20 cellular contexts compared by ENCODE assay signal in genomic region chr9:126543490-126543889, GRCh38.
DNase-seq lines count a peak whose midpoint lies in the region; ATAC-seq, FAIRE-seq and TF ChIP-seq lines count a peak whose summit lies in the region.
"Had no signal": no experiment of that assay in that cellular context is flagged by ENCODE, and none has a peak within 500 bp of the region (broad histone marks: within the 10 kb centered on the region; RNA-seq: fewer than 3 reads in every experiment).

No MANE protein-coding gene starts in this region.

- H4K20me1 ChIP-seq in SK-N-SH (ENCODE audit: insufficient read depth) (no peaks in the 10 kb centered on the region), K562 (replicated peaks; ENCODE audit: control insufficient read depth, insufficient read depth, low read length) (no peaks in the 10 kb centered on the region)
- H4K20me1 ChIP-seq: BLaER1 treated with 17β-estradiol and CSF1 and Interleukin-3, amounts not matched to agents 10 nM and 100 nM had no signal

- no peaks in the 10 kb centered on the region for H3K36me3 ChIP-seq in SK-N-SH (replicated peaks in 1 of 2; ENCODE audit: control insufficient read depth in 1 of 2, insufficient read depth in 2 of 2, low read length in 1 of 2)
- no peaks in the 10 kb centered on the region for H3K36me3 ChIP-seq in K562 (ENCODE audit: control insufficient read depth, insufficient read depth, low read length)
- H3K36me3 ChIP-seq: BLaER1 treated with 17β-estradiol and CSF1 and Interleukin-3, amounts not matched to agents 10 nM and 100 nM had no signal

- DNase-seq in SK-N-SH (no peak), K562 (ENCODE audit: extremely low read depth in 1 of 4, low spot score in 3 of 4) (no peak), RCC 7860 (ENCODE audit: low spot score) (no peak)
- DNase-seq in activated T-helper 1 cell treated with anti-CD3 and anti-CD28 coated beads, Interleukin-12 subunit alpha, Interleukin-12 subunit beta, Interleukin-2, Interleukin-4 antibody, amounts not matched to agents 30 ng/mL and 10 ng/mL and 1 ng/mL, durations not matched to agents 14 hours and 24 hours and 36 hours (ENCODE audit: low spot score), result no peak
- DNase-seq: AML-193; Caco-2; Calu3; CD4-positive, alpha-beta T cell; CD8-positive, alpha-beta T cell; DMS79 treated with DMSO at 0.1 percent for 48 hours; GF-D8 had no signal

- peaks cover 22% of the 10 kb centered on the region for H3K27me3 Mint-ChIP-seq in activated T-helper 1 cell treated with anti-CD3 and anti-CD28 coated beads, Interleukin-12 subunit alpha, Interleukin-12 subunit beta, Interleukin-2, Interleukin-4 antibody, amounts not matched to agents 30 ng/mL and 10 ng/mL and 1 ng/mL, durations not matched to agents 14 hours and 24 hours and 36 hours (ENCODE audit: insufficient read depth)
- H3K27me3 Mint-ChIP-seq: B cell had no signal

- no peaks in the 10 kb centered on the region for H3K9me3 Mint-ChIP-seq in activated T-helper 1 cell treated with anti-CD3 and anti-CD28 coated beads, Interleukin-12 subunit alpha, Interleukin-12 subunit beta, Interleukin-2, Interleukin-4 antibody, amounts not matched to agents 30 ng/mL and 10 ng/mL and 1 ng/mL, durations not matched to agents 14 hours and 24 hours and 36 hours
- H3K9me3 Mint-ChIP-seq: CD4-positive, alpha-beta T cell; CD8-positive, alpha-beta T cell had no signal

- no peak overlapping the region for H3K4me3 Mint-ChIP-seq in activated T-helper 1 cell treated with anti-CD3 and anti-CD28 coated beads, Interleukin-12 subunit alpha, Interleukin-12 subunit beta, Interleukin-2, Interleukin-4 antibody, amounts not matched to agents 30 ng/mL and 10 ng/mL and 1 ng/mL, durations not matched to agents 14 hours and 24 hours and 36 hours
- H3K4me3 Mint-ChIP-seq: B cell; CD4-positive, alpha-beta T cell; CD8-positive, alpha-beta T cell had no signal

- no peak for ATAC-seq in SK-N-SH treated with all-trans-retinoic acid at 6 μM for 48 hours
- ATAC-seq in K562, result no peak
- ATAC-seq: A549; CD8-positive, alpha-beta T cell had no signal

- no peak overlapping the region for H3K4me2 ChIP-seq in SK-N-SH
- H3K4me2 ChIP-seq in K562 (ENCODE audit: insufficient read depth, low read length), result no peak overlapping the region
- H3K4me2 ChIP-seq: A549; BLaER1 treated with 17β-estradiol and CSF1 and Interleukin-3, amounts not matched to agents 10 nM and 100 nM had no signal

- TF ChIP-seq RAD21 in SK-N-SH (IDR thresholded peaks at IDR 0.05; ENCODE audit: low read length) (no peak), K562 (CRISPR knock-in tag; conservative IDR thresholded peaks at IDR 0.05 in 1 of 2, IDR thresholded peaks at IDR 0.05 in 1 of 2) (no peak)

- 100% methylated on average over 3 of the region's 3 CpGs for WGBS in SK-N-SH (ENCODE audit: low lambda C conversion rate)
- 54% methylated on average over 3 of the region's 3 CpGs for WGBS in K562 (ENCODE audit: insufficient coverage, low coverage, missing lambda C conversion rate)

- H3K9me3 ChIP-seq in SK-N-SH (no peaks in the 10 kb centered on the region), K562 (replicated peaks; ENCODE audit: control insufficient read depth, insufficient read depth, low read depth, low read length) (no peaks in the 10 kb centered on the region)
- H3K9me3 ChIP-seq: A549; BLaER1 treated with 17β-estradiol and CSF1 and Interleukin-3, amounts not matched to agents 10 nM and 100 nM; Caco-2 had no signal

- no peaks in the 10 kb centered on the region for H3K79me2 ChIP-seq in SK-N-SH (ENCODE audit: insufficient read depth)
- no peaks in the 10 kb centered on the region for H3K79me2 ChIP-seq in K562 (ENCODE audit: control insufficient read depth, insufficient read depth, low read length)

- no peaks in the 10 kb centered on the region for H3K9me2 ChIP-seq in SK-N-SH

- H3K4me1 Mint-ChIP-seq in activated T-helper 1 cell treated with anti-CD3 and anti-CD28 coated beads, Interleukin-12 subunit alpha, Interleukin-12 subunit beta, Interleukin-2, Interleukin-4 antibody, amounts not matched to agents 30 ng/mL and 10 ng/mL and 1 ng/mL, durations not matched to agents 14 hours and 24 hours and 36 hours (ENCODE audit: low read depth), result no peaks in the 10 kb centered on the region
- H3K4me1 Mint-ChIP-seq: B cell had no signal

- in situ Hi-C loops in K562 (cut with MboI), result no loop called here

- no peaks in the 10 kb centered on the region for H3K36me3 Mint-ChIP-seq in activated T-helper 1 cell treated with anti-CD3 and anti-CD28 coated beads, Interleukin-12 subunit alpha, Interleukin-12 subunit beta, Interleukin-2, Interleukin-4 antibody, amounts not matched to agents 30 ng/mL and 10 ng/mL and 1 ng/mL, durations not matched to agents 14 hours and 24 hours and 36 hours (ENCODE audit: low read depth)
- H3K36me3 Mint-ChIP-seq: CD8-positive, alpha-beta T cell had no signal

- TF ChIP-seq EP300 in SK-N-SH (IDR thresholded peaks at IDR 0.05; ENCODE audit: borderline replicate concordance in 1 of 2, low read depth in 1 of 2, low read length in 1 of 2) (no peak), K562 (IDR thresholded peaks at IDR 0.05; ENCODE audit: low read length) (no peak)

- no peak for TF ChIP-seq CTCF in SK-N-SH (IDR thresholded peaks at IDR 0.05)
- TF ChIP-seq CTCF in K562 (IDR thresholded peaks at IDR 0.05 in 2 of 3, conservative IDR thresholded peaks at IDR 0.05 in 1 of 3; ENCODE audit: insufficient read depth in 2 of 3, low read depth in 1 of 3, low read length in 3 of 3), result no peak

- H3K27me3 ChIP-seq in SK-N-SH (ENCODE audit: insufficient read depth) (no peaks in the 10 kb centered on the region; the same call in none of the 2 replicates), K562 (ENCODE audit: control insufficient read depth in 2 of 2, insufficient read depth in 2 of 2, low read length in 2 of 2) (no peaks in the 10 kb centered on the region)
- H3K27me3 ChIP-seq: BLaER1 treated with 17β-estradiol and CSF1 and Interleukin-3, amounts not matched to agents 10 nM and 100 nM had no signal

- no peak overlapping the region for H3K27ac ChIP-seq in SK-N-SH (ENCODE audit: low read depth in 2 of 2, low read length in 1 of 2)
- no peak overlapping the region for H3K27ac ChIP-seq in K562 (ENCODE audit: extremely low read depth, low read depth, low read length)
- H3K27ac ChIP-seq: 22Rv1; A549; BLaER1 treated with 17β-estradiol and CSF1 and Interleukin-3, amounts not matched to agents 10 nM and 100 nM; C4-2B had no signal

- H3K4me1 ChIP-seq in SK-N-SH (ENCODE audit: control insufficient read depth in 1 of 2, insufficient read depth in 2 of 2, low read depth in 1 of 2, low read length in 1 of 2), result peaks cover 0 to 15% of the 10 kb centered on the region in 2 experiments; a peak in 1 of 4 replicates
- H3K4me1 ChIP-seq in K562 (replicated peaks in 1 of 2; ENCODE audit: control insufficient read depth in 2 of 2, insufficient read depth in 2 of 2, low read length in 2 of 2), result no peaks in the 10 kb centered on the region
- H3K4me1 ChIP-seq: A549, Caco-2 had no signal

- no TSS peak for BruUV-seq in K562 (replicated peaks; lab: Mats Ljungman, UMichigan)

- H3K9me1 ChIP-seq in K562 (ENCODE audit: control insufficient read depth, insufficient read depth, low read length), result no peaks in the 10 kb centered on the region

- no peaks in the 10 kb centered on the region for H3F3A ChIP-seq in SK-N-SH (replicated peaks; ENCODE audit: insufficient read depth)

- no peak overlapping the region for H3K4me3 ChIP-seq in SK-N-SH (ENCODE audit: low read depth in 2 of 2, low read length in 1 of 2)
- no peak overlapping the region for H3K4me3 ChIP-seq in K562
- H3K4me3 ChIP-seq: A549; BLaER1 treated with 17β-estradiol and CSF1 and Interleukin-3, amounts not matched to agents 10 nM and 100 nM had no signal

- FAIRE-seq in K562 (lab: Jason Lieb, UNC) (no peak), RCC 7860 (lab: Jason Lieb, UNC) (no peak)
- FAIRE-seq: A549, D721Med, GM12891, GM19239 had no signal

- CTCF ChIA-PET in SK-N-SH (lab: Yijun Ruan, JAX) (interaction anchor here (2.2 to 15.5 kb wide), 2 partner anchors 14 to 27 kb away, joined by 8 to 473 read pairs; no protein-coding TSS in a partner anchor), K562 (lab: Yijun Ruan, JAX; ENCODE audit: low intra/inter-chr PET ratio) (no interaction called here)

- H3K9ac ChIP-seq in SK-N-SH (no peak overlapping the region), K562 (ENCODE audit: insufficient read depth in 1 of 2, low read depth in 2 of 2, low read length in 2 of 2) (no peak overlapping the region)
- H3K9ac ChIP-seq: BLaER1 treated with 17β-estradiol and CSF1 and Interleukin-3, amounts not matched to agents 10 nM and 100 nM had no signal

- POLR2A ChIA-PET in SK-N-SH (lab: Yijun Ruan, JAX) (no interaction called here), K562 (lab: Yijun Ruan, JAX) (no interaction called here)

- intact Hi-C loops in K562 (cut with micrococcal nuclease), result no loop called here
- intact Hi-C loops in activated T-helper 1 cell treated with anti-CD3 and anti-CD28 coated beads, Interleukin-12 subunit alpha, Interleukin-12 subunit beta, Interleukin-2, Interleukin-4 antibody, amounts not matched to agents 30 ng/mL and 10 ng/mL and 1 ng/mL, durations not matched to agents 14 hours and 24 hours and 36 hours (cut with micrococcal nuclease), result no loop called here

- no peak for TF ChIP-seq POLR2A in K562 (conservative IDR thresholded peaks at IDR 0.05)

- no peak overlapping the region for H3K27ac Mint-ChIP-seq in activated T-helper 1 cell treated with anti-CD3 and anti-CD28 coated beads, Interleukin-12 subunit alpha, Interleukin-12 subunit beta, Interleukin-2, Interleukin-4 antibody, amounts not matched to agents 30 ng/mL and 10 ng/mL and 1 ng/mL, durations not matched to agents 14 hours and 24 hours and 36 hours
- H3K27ac Mint-ChIP-seq: B cell; CD4-positive, alpha-beta T cell; CD8-positive, alpha-beta T cell had no signal

- no peak overlapping the region for H2AFZ ChIP-seq in SK-N-SH (ENCODE audit: low read depth)
- no peak overlapping the region for H2AFZ ChIP-seq in K562 (ENCODE audit: low read depth, low read length)

TF ChIP-seq in SK-N-SH, 30 proteins besides CTCF, POLR2A, EP300 and RAD21:
- TF ChIP-seq FOSL2 (IDR thresholded peaks at IDR 0.05; ENCODE audit: borderline replicate concordance, low read depth), result no peak
- peak; percentile 40; the same call in 1 of the 2 replicates for TF ChIP-seq RCOR1 (IDR thresholded peaks at IDR 0.05; ENCODE audit: low read length)

TF ChIP-seq in SK-N-SH treated with all-trans-retinoic acid at 6 μM for 48 hours, 23 proteins besides CTCF, POLR2A, EP300 and RAD21 (continues in another document):
- no peak for TF ChIP-seq GLIS3 (CRISPR knock-in tag; IDR thresholded peaks at IDR 0.05)
- TF ChIP-seq ZNF8 (CRISPR knock-in tag; IDR thresholded peaks at IDR 0.05), result no peak
- no peak for TF ChIP-seq ZFP30 (CRISPR knock-in tag; IDR thresholded peaks at IDR 0.05)
- TF ChIP-seq SNAI2 (CRISPR knock-in tag; IDR thresholded peaks at IDR 0.05), result no peak
- TF ChIP-seq ESRRG (CRISPR knock-in tag; IDR thresholded peaks at IDR 0.05), result no peak

TF ChIP-seq in K562, 482 proteins besides CTCF, POLR2A, EP300 and RAD21 (continues in another document):
- TF ChIP-seq HNRNPH1 (optimal IDR thresholded peaks at IDR 0.05; ENCODE audit: low read depth, low read length), result no peak
- peak; percentile 98 for TF ChIP-seq RBM25 (IDR thresholded peaks at IDR 0.05; ENCODE audit: low read depth, low read length, severe bottlenecking)

Comparison
In these comparisons a context has a peak if more than half of its experiments do, and no peak if none do; other contexts are left out.
1. Of the 27 proteins assayed by ChIP-seq in both K562 and SK-N-SH: peak only in K562: none; only in SK-N-SH: RCOR1; in both: none; in neither: 26.